29 cellular contexts compared by ENCODE assay signal in genomic region chr6:105889902-105890301, GRCh38.
"Had no signal": no experiment of that assay in that cellular context is flagged by ENCODE, and none has a peak within 500 bp of the region (broad histone marks: within the 10 kb centered on the region; RNA-seq: fewer than 3 reads in every experiment).

No MANE protein-coding gene starts in this region.

- H3K27ac Mint-ChIP-seq: activated B cell treated with CpG ODN at 0.5 μM for 24 hours; activated CD4-positive, alpha-beta memory T cell treated with anti-CD3 and anti-CD28 coated beads, Interleukin-2, amount 10 ng/mL, durations not matched to agents 7 days and 5 days; activated CD4-positive, alpha-beta T cell treated with anti-CD3 and anti-CD28 coated beads, Interleukin-2, amount 10 ng/mL, durations not matched to agents 7 days and 5 days; activated naive CD4-positive, alpha-beta T cell treated with anti-CD3 and anti-CD28 coated beads for 36 hours; activated naive CD4-positive, alpha-beta T cell treated with anti-CD3 and anti-CD28 coated beads, Interleukin-2, amount 50 U/mL, for 24 hours; activated naive CD8-positive, alpha-beta T cell treated with anti-CD3 and anti-CD28 coated beads for 36 hours; activated naive CD8-positive, alpha-beta T cell treated with anti-CD3 and anti-CD28 coated beads, Interleukin-2, amount 50 U/mL, for 24 hours; activated T-helper 1 cell treated with anti-CD3 and anti-CD28 coated beads, Interleukin-12 subunit alpha, Interleukin-12 subunit beta, Interleukin-2, Interleukin-4 antibody, amounts not matched to agents 30 ng/mL and 10 ng/mL and 1 ng/mL, durations not matched to agents 14 hours and 24 hours and 36 hours; activated T-helper 2 cell treated with anti-CD3 and anti-CD28 coated beads, Interferon-gamma antibody, Interleukin-2, Interleukin-4, amounts not matched to agents 10 μg/mL and 5 μg/mL and 100 μg/mL, durations not matched to agents 14 hours and 24 hours and 36 hours; T-helper 17 cell; T-helper 2 cell treated with Interferon-gamma antibody and Interleukin-4, amounts not matched to agents 5 μg/mL and 100 μg/mL, for 36 hours had no signal

- H3K27ac ChIP-seq: adrenal gland, body of pancreas, esophagus squamous epithelium, WERI-Rb-1 had no signal

- H3K9me3 Mint-ChIP-seq: activated B cell treated with CpG ODN at 0.5 μM for 24 hours; activated naive CD4-positive, alpha-beta T cell treated with anti-CD3 and anti-CD28 coated beads, Interleukin-2, amount 50 U/mL, for 24 hours; activated naive CD8-positive, alpha-beta T cell treated with anti-CD3 and anti-CD28 coated beads for 36 hours; activated naive CD8-positive, alpha-beta T cell treated with anti-CD3 and anti-CD28 coated beads, Interleukin-2, amount 50 U/mL, for 24 hours; T-helper 2 cell treated with Interferon-gamma antibody and Interleukin-4, amounts not matched to agents 5 μg/mL and 100 μg/mL, for 36 hours had no signal

- H3K4me1 Mint-ChIP-seq: activated naive CD4-positive, alpha-beta T cell treated with anti-CD3 and anti-CD28 coated beads, Interleukin-2, amount 50 U/mL, for 24 hours had no signal

- H3K27me3 ChIP-seq: adrenal gland, body of pancreas, esophagus squamous epithelium had no signal

- H3K36me3 Mint-ChIP-seq: activated naive CD8-positive, alpha-beta T cell treated with anti-CD3 and anti-CD28 coated beads for 36 hours had no signal

- H3K9me3 ChIP-seq: adrenal gland, body of pancreas had no signal

- H3K36me3 ChIP-seq: adrenal gland, esophagus squamous epithelium, WERI-Rb-1 had no signal

- ATAC-seq: activated CD4-positive, CD25-positive, alpha-beta regulatory T cell treated with anti-CD3 and anti-CD28 coated beads, Interleukin-2, amount 50 U/mL, for 24 hours; activated naive CD8-positive, alpha-beta T cell treated with anti-CD3 and anti-CD28 coated beads, Interleukin-2, amount 50 U/mL, for 24 hours; body of pancreas; T-helper 17 cell had no signal

- H3K4me1 ChIP-seq: adrenal gland, esophagus squamous epithelium had no signal

- H3K4me3 Mint-ChIP-seq: activated B cell treated with CpG ODN at 0.5 μM for 24 hours; activated CD4-positive, alpha-beta memory T cell treated with anti-CD3 and anti-CD28 coated beads, Interleukin-2, amount 10 ng/mL, durations not matched to agents 7 days and 5 days; activated CD4-positive, alpha-beta T cell treated with anti-CD3 and anti-CD28 coated beads, Interleukin-2, amount 10 ng/mL, durations not matched to agents 7 days and 5 days; activated naive CD4-positive, alpha-beta T cell treated with anti-CD3 and anti-CD28 coated beads for 36 hours; activated naive CD4-positive, alpha-beta T cell treated with anti-CD3 and anti-CD28 coated beads, Interleukin-2, amount 50 U/mL, for 24 hours; activated naive CD8-positive, alpha-beta T cell treated with anti-CD3 and anti-CD28 coated beads for 36 hours; activated naive CD8-positive, alpha-beta T cell treated with anti-CD3 and anti-CD28 coated beads, Interleukin-2, amount 50 U/mL, for 24 hours; activated T-helper 1 cell treated with anti-CD3 and anti-CD28 coated beads, Interleukin-12 subunit alpha, Interleukin-12 subunit beta, Interleukin-2, Interleukin-4 antibody, amounts not matched to agents 30 ng/mL and 10 ng/mL and 1 ng/mL, durations not matched to agents 14 hours and 24 hours and 36 hours; T-helper 17 cell; T-helper 2 cell treated with Interferon-gamma antibody and Interleukin-4, amounts not matched to agents 5 μg/mL and 100 μg/mL, for 36 hours had no signal

- H3K4me3 ChIP-seq: adrenal gland, body of pancreas, esophagus squamous epithelium had no signal

- DNase-seq: activated B cell treated with CpG ODN at 0.5 μM for 24 hours; activated CD4-positive, alpha-beta memory T cell treated with anti-CD3 and anti-CD28 coated beads, Interleukin-2, amount 10 ng/mL, durations not matched to agents 7 days and 5 days; activated CD4-positive, alpha-beta T cell treated with anti-CD3 and anti-CD28 coated beads, Interleukin-2, amount 10 ng/mL, durations not matched to agents 7 days and 5 days; activated CD4-positive, alpha-beta T cell treated with anti-CD3 and anti-CD28 coated beads, Interleukin-2, amount 50 U/mL, for 4 hours; activated effector memory CD4-positive, alpha-beta T cell treated with anti-CD3 and anti-CD28 coated beads, Interleukin-2, amount 50 U/mL, for 16 hours; activated naive CD4-positive, alpha-beta T cell treated with anti-CD3 and anti-CD28 coated beads for 36 hours; activated naive CD8-positive, alpha-beta T cell treated with anti-CD3 and anti-CD28 coated beads for 36 hours; activated naive CD8-positive, alpha-beta T cell treated with anti-CD3 and anti-CD28 coated beads, Interleukin-2, amount 50 U/mL, for 24 hours; activated T-cell treated with anti-CD3 and anti-CD28 coated beads, Interleukin-2, amount 50 U/mL, for 48 hours; adrenal gland; amygdala; aorta; body of pancreas; caudate nucleus; cortex of kidney; dermis blood vessel endothelial cell; effector CD4-positive, alpha-beta T cell; erythroblast; esophagus squamous epithelium; head of caudate nucleus; hippocampal formation; T-helper 17 cell; T1000; WERI-Rb-1 had no signal

- H3K27me3 Mint-ChIP-seq: activated B cell treated with CpG ODN at 0.5 μM for 24 hours; activated CD4-positive, alpha-beta memory T cell treated with anti-CD3 and anti-CD28 coated beads, Interleukin-2, amount 10 ng/mL, durations not matched to agents 7 days and 5 days; activated naive CD4-positive, alpha-beta T cell treated with anti-CD3 and anti-CD28 coated beads, Interleukin-2, amount 50 U/mL, for 24 hours had no signal
